Comparison of ENCODE assay signal across 29 cellular contexts in genomic region chr13:112522578-112522977, GRCh38.
DNase-seq lines count a peak whose midpoint lies in the region; ATAC-seq and TF ChIP-seq lines count a peak whose summit lies in the region.
"Had no signal": no experiment of that assay in that cellular context is flagged by ENCODE, and none has a peak within 500 bp of the region (broad histone marks: within the 10 kb centered on the region; RNA-seq: fewer than 3 reads in every experiment).

No MANE protein-coding gene starts in this region.

- TF ChIP-seq CTCF in SK-N-SH (IDR thresholded peaks at IDR 0.05) (no peak), HFF-Myc (IDR thresholded peaks at IDR 0.05; ENCODE audit: low read depth, low read length, missing control alignments) (no peak)

- H3K4ac ChIP-seq in mesenchymal stem cell (ENCODE audit: low read depth in 1 of 2, low read length in 2 of 2), result no peak overlapping the region

- H3K4me3 ChIP-seq in SK-N-SH (ENCODE audit: low read depth in 2 of 2, low read length in 1 of 2) (no peak overlapping the region), HFF-Myc (replicated peaks; ENCODE audit: low read depth, low read length) (no peak overlapping the region), mesenchymal stem cell (ENCODE audit: insufficient read depth in 1 of 2, low read depth in 1 of 2, low read length in 2 of 2) (no peak overlapping the region)
- H3K4me3 ChIP-seq: esophagus muscularis mucosa, K562, left ventricle myocardium inferior, right lobe of liver, thoracic aorta, vagina had no signal

- no peak overlapping the region for H2BK15ac ChIP-seq in mesenchymal stem cell (ENCODE audit: low read depth, poor library complexity, severe bottlenecking)

- no peaks in the 10 kb centered on the region for H3K4me1 Mint-ChIP-seq in effector memory CD8-positive, alpha-beta T cell (ENCODE audit: low read depth in 2 of 2)
- H3K4me1 Mint-ChIP-seq: activated naive CD4-positive, alpha-beta T cell treated with anti-CD3 and anti-CD28 coated beads, Interleukin-2, amount 10 ng/mL, durations not matched to agents 7 days and 5 days; naive thymus-derived CD4-positive, alpha-beta T cell had no signal

- peak; percentile 21; the same call in 1 of the 3 replicates for ATAC-seq in SK-N-SH treated with all-trans-retinoic acid at 6 μM for 48 hours
- no peak for ATAC-seq in effector memory CD8-positive, alpha-beta T cell (replicated peaks)
- ATAC-seq: K562; naive thymus-derived CD4-positive, alpha-beta T cell; right lobe of liver had no signal

- peaks cover 14% of the 10 kb centered on the region for H3K36me3 Mint-ChIP-seq in effector memory CD8-positive, alpha-beta T cell (ENCODE audit: insufficient read depth)

- H3K23ac ChIP-seq in mesenchymal stem cell (ENCODE audit: low read length in 2 of 2), result no peak overlapping the region

- H4K20me1 ChIP-seq in SK-N-SH (ENCODE audit: insufficient read depth), result no peaks in the 10 kb centered on the region

- H3K9ac ChIP-seq in SK-N-SH (no peak overlapping the region), mesenchymal stem cell (ENCODE audit: low read length) (no peak overlapping the region)

- H3K4me2 ChIP-seq in SK-N-SH, result no peak overlapping the region
- H3K4me2 ChIP-seq in mesenchymal stem cell (ENCODE audit: low read length, poor library complexity, severe bottlenecking), result no peak overlapping the region

- H3K18ac ChIP-seq in mesenchymal stem cell (ENCODE audit: low read depth in 1 of 2, low read length in 2 of 2), result no peak overlapping the region

- 90% methylated on average over 5 of the region's 5 CpGs for WGBS in SK-N-SH (ENCODE audit: low lambda C conversion rate)
- 86% methylated on average over 5 of the region's 5 CpGs for WGBS in mesenchymal stem cell

- no peak for TF ChIP-seq EP300 in SK-N-SH (IDR thresholded peaks at IDR 0.05; ENCODE audit: borderline replicate concordance in 1 of 2, low read depth in 1 of 2, low read length in 1 of 2)

- H3K9me3 ChIP-seq in SK-N-SH, result no peaks in the 10 kb centered on the region
- no peaks in the 10 kb centered on the region for H3K9me3 ChIP-seq in mesenchymal stem cell (ENCODE audit: control insufficient read depth, low read length)
- H3K9me3 ChIP-seq: esophagus muscularis mucosa, left ventricle myocardium inferior, right lobe of liver, thoracic aorta, vagina had no signal

- H4K91ac ChIP-seq in mesenchymal stem cell (ENCODE audit: low read length), result no peak overlapping the region

- no peaks in the 10 kb centered on the region for H3K27me3 Mint-ChIP-seq in effector memory CD8-positive, alpha-beta T cell
- H3K27me3 Mint-ChIP-seq: activated naive CD4-positive, alpha-beta T cell treated with anti-CD3 and anti-CD28 coated beads, Interleukin-2, amount 10 ng/mL, durations not matched to agents 7 days and 5 days; CD4-positive, alpha-beta T cell; naive thymus-derived CD4-positive, alpha-beta T cell; progenitor cell of endocrine pancreas had no signal

- no peaks in the 10 kb centered on the region for H3K79me2 ChIP-seq in SK-N-SH (ENCODE audit: insufficient read depth)

- H3K27ac ChIP-seq in SK-N-SH (ENCODE audit: low read depth in 2 of 2, low read length in 1 of 2) (no peak overlapping the region), mesenchymal stem cell (ENCODE audit: low read length, poor library complexity, severe bottlenecking) (no peak overlapping the region)
- H3K27ac ChIP-seq: 22Rv1, esophagus muscularis mucosa, left ventricle myocardium inferior, right lobe of liver, thoracic aorta, vagina, VCaP had no signal

- POLR2A ChIA-PET in SK-N-SH (lab: Yijun Ruan, JAX), result interaction anchor here (1.0 kb wide), 1 partner anchor 10 kb away, joined by 3 read pairs; no protein-coding TSS in a partner anchor

- H2AFZ ChIP-seq in SK-N-SH (ENCODE audit: low read depth) (no peak overlapping the region), mesenchymal stem cell (ENCODE audit: low read depth, low read length) (no peak overlapping the region)

- no peak overlapping the region for H2AK5ac ChIP-seq in mesenchymal stem cell (ENCODE audit: low read length, severe bottlenecking)

- no peaks in the 10 kb centered on the region for H3K9me3 Mint-ChIP-seq in effector memory CD8-positive, alpha-beta T cell
- H3K9me3 Mint-ChIP-seq: activated naive CD4-positive, alpha-beta T cell treated with anti-CD3 and anti-CD28 coated beads, Interleukin-2, amount 10 ng/mL, durations not matched to agents 7 days and 5 days; CD4-positive, alpha-beta T cell; naive thymus-derived CD4-positive, alpha-beta T cell; T-helper 2 cell treated with Interferon-gamma antibody and Interleukin-4, amounts not matched to agents 5 μg/mL and 100 μg/mL, for 36 hours had no signal

- DNase-seq in SK-N-SH, result no peak
- DNase-seq in HFF-Myc (ENCODE audit: extremely low read depth, low read depth), result peak; percentile 14
- peak; percentile 11 for DNase-seq in astrocyte of the hippocampus (ENCODE audit: low read depth, low spot score)
- peak; percentile 41 for DNase-seq in mesenchymal stem cell
- no peak for DNase-seq in effector memory CD8-positive, alpha-beta T cell
- DNase-seq in stimulated activated CD4-positive, alpha-beta T cell treated with anti-CD3 and anti-CD28 coated beads, Interleukin-4, amount 100 ng/mL, for 24 hours, result no peak
- DNase-seq in NCI-H2107 treated with DMSO at 0.1 percent for 48 hours (lab: John Stamatoyannopoulos, UW; ENCODE audit: unreplicated experiment), result no peak
- DNase-seq: activated CD4-positive, alpha-beta T cell treated with anti-CD3 and anti-CD28 coated beads, Interleukin-2, amount 50 U/mL, for 1 hour; activated naive CD4-positive, alpha-beta T cell treated with anti-CD3 and anti-CD28 coated beads, Interleukin-2, amount 10 ng/mL, durations not matched to agents 7 days and 5 days; anterior cingulate cortex; CD4-positive, alpha-beta T cell; cortex of kidney; DMS153; islet precursor cell; left ventricle myocardium inferior; naive thymus-derived CD4-positive, alpha-beta T cell; NCI-H1417 treated with DMSO at 0.1 percent for 48 hours; NCI-H446; right lobe of liver; stimulated activated naive CD4-positive, alpha-beta T cell treated with Interleukin-2 at 50 U/mL for 16 hours had no signal

- peaks cover 0 to under 1% of the 10 kb centered on the region in 2 experiments; a peak in 1 of 4 replicates for H3K4me1 ChIP-seq in SK-N-SH (ENCODE audit: control insufficient read depth in 1 of 2, insufficient read depth in 2 of 2, low read depth in 1 of 2, low read length in 1 of 2)
- peaks cover 2% of the 10 kb centered on the region for H3K4me1 ChIP-seq in mesenchymal stem cell (ENCODE audit: control insufficient read depth, insufficient read depth, low read depth, low read length)
- H3K4me1 ChIP-seq: esophagus muscularis mucosa, left ventricle myocardium inferior, right lobe of liver, vagina had no signal

- no peak overlapping the region for H4K8ac ChIP-seq in mesenchymal stem cell (ENCODE audit: low read length)

- H3K4me3 Mint-ChIP-seq in effector memory CD8-positive, alpha-beta T cell, result no peak overlapping the region
- H3K4me3 Mint-ChIP-seq: activated naive CD4-positive, alpha-beta T cell treated with anti-CD3 and anti-CD28 coated beads, Interleukin-2, amount 10 ng/mL, durations not matched to agents 7 days and 5 days; CD4-positive, alpha-beta T cell; naive thymus-derived CD4-positive, alpha-beta T cell; T-helper 2 cell treated with Interferon-gamma antibody and Interleukin-4, amounts not matched to agents 5 μg/mL and 100 μg/mL, for 36 hours had no signal

- no peak for TF ChIP-seq RAD21 in SK-N-SH (IDR thresholded peaks at IDR 0.05; ENCODE audit: low read length)

- no peak overlapping the region for H3K27ac Mint-ChIP-seq in effector memory CD8-positive, alpha-beta T cell
- H3K27ac Mint-ChIP-seq: activated naive CD4-positive, alpha-beta T cell treated with anti-CD3 and anti-CD28 coated beads, Interleukin-2, amount 10 ng/mL, durations not matched to agents 7 days and 5 days; CD4-positive, alpha-beta T cell; naive thymus-derived CD4-positive, alpha-beta T cell; progenitor cell of endocrine pancreas; T-helper 2 cell treated with Interferon-gamma antibody and Interleukin-4, amounts not matched to agents 5 μg/mL and 100 μg/mL, for 36 hours had no signal

- H2BK5ac ChIP-seq in mesenchymal stem cell (ENCODE audit: low read depth, low read length, poor library complexity, severe bottlenecking), result no peak overlapping the region

- H3K79me1 ChIP-seq in mesenchymal stem cell (replicated peaks; ENCODE audit: low read length, poor library complexity, severe bottlenecking), result peaks cover 23% of the 10 kb centered on the region

- H3K36me3 ChIP-seq in SK-N-SH (replicated peaks in 1 of 2; ENCODE audit: control insufficient read depth in 1 of 2, insufficient read depth in 2 of 2, low read length in 1 of 2) (peaks cover 34% of the 10 kb centered on the region in 2 experiments), mesenchymal stem cell (ENCODE audit: control insufficient read depth in 1 of 2, insufficient read depth in 2 of 2, low read depth in 1 of 2, low read length in 2 of 2) (peaks cover 25 to 67% of the 10 kb centered on the region in 2 experiments)

- CTCF ChIA-PET in SK-N-SH (lab: Yijun Ruan, JAX), result interaction anchor here (1.4 kb wide), 1 partner anchor 79 kb away, joined by 4 read pairs; no protein-coding TSS in a partner anchor

- H3K9me2 ChIP-seq in SK-N-SH, result no peaks in the 10 kb centered on the region

- H2BK120ac ChIP-seq in mesenchymal stem cell (ENCODE audit: low read depth, low read length), result no peak overlapping the region

- H3K27me3 ChIP-seq in SK-N-SH (ENCODE audit: insufficient read depth), result no peaks in the 10 kb centered on the region
- H3K27me3 ChIP-seq in mesenchymal stem cell (ENCODE audit: control insufficient read depth in 1 of 2, insufficient read depth in 1 of 2, low read length in 2 of 2), result no peaks in the 10 kb centered on the region
- H3K27me3 ChIP-seq: esophagus muscularis mucosa, right lobe of liver, vagina had no signal

- no peak overlapping the region for H3K14ac ChIP-seq in mesenchymal stem cell (ENCODE audit: low read length in 2 of 2)

- H3F3A ChIP-seq in SK-N-SH (replicated peaks; ENCODE audit: insufficient read depth), result no peaks in the 10 kb centered on the region

- H2BK12ac ChIP-seq in mesenchymal stem cell (ENCODE audit: low read length in 2 of 2), result no peak overlapping the region

TF ChIP-seq in SK-N-SH treated with all-trans-retinoic acid at 6 μM for 48 hours, 23 proteins besides CTCF, POLR2A, EP300 and RAD21 (continues in another document):
- no peak for TF ChIP-seq PPARA (CRISPR knock-in tag; IDR thresholded peaks at IDR 0.05; ENCODE audit: borderline replicate concordance)

TF ChIP-seq in SK-N-SH, 30 proteins besides CTCF, POLR2A, EP300 and RAD21 (continues in another document):
- TF ChIP-seq USF2 (IDR thresholded peaks at IDR 0.05; ENCODE audit: borderline replicate concordance, low read depth, low read length) (no peak), RXRA (IDR thresholded peaks at IDR 0.05; ENCODE audit: borderline replicate concordance, low read depth) (no peak), MXI1 (IDR thresholded peaks at IDR 0.05; ENCODE audit: low read depth, low read length) (no peak)

Comparison
In these comparisons a context has a peak if more than half of its experiments do, and no peak if none do; other contexts are left out.
1. DNase-seq: peak in HFF-Myc (single experiment), astrocyte of the hippocampus (single experiment) and mesenchymal stem cell (single experiment); none in SK-N-SH (single experiment), effector memory CD8-positive, alpha-beta T cell (0 of 3), stimulated activated CD4-positive, alpha-beta T cell treated with anti-CD3 and anti-CD28 coated beads, Interleukin-4, amount 100 ng/mL, for 24 hours (single experiment) and NCI-H2107 treated with DMSO at 0.1 percent for 48 hours (single experiment).